1 cellular context compared by ENCODE assay signal in the genomic region with DNA sequence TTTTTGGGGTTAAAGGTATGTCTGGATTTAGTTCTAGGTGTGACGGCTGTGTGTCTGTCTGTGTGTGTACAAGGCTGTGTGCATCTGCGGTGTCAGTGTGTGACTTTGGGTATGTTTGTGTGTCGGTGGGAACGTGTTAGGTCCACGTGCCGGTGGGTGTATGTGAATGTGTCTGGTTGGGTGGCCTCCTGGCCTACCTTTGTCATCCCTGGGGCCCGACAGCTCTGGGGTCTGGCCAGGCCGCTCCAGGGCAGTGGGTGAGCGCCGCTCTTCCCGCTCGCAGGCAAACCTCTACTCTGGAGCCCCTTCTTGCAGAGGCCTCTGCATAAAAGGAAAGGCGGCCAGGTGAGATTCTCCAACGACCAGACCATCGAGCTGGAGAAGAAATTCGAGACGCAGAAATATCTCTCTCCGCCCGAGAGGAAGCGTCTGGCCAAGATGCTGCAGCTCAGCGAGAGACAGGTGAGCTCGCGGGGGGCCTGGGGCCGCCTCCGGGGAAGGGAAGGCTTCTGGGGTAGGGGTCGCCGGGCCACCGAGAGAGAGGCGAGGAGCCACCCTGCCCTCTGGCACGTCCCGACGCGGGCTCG.
TF ChIP-seq lines count a peak whose summit lies in the region.

No MANE protein-coding gene starts in this region.

TF ChIP-seq in HepG2, 621 proteins besides CTCF, POLR2A, EP300 and RAD21 (continued from another document and continues in another):
- 0 out of 2 replicates have a peak, but pooled peaks have one; percentile 53 for TF ChIP-seq ZNF646 (CRISPR knock-in tag; IDR thresholded peaks at IDR 0.05)
- TF ChIP-seq HNF1A (IDR thresholded peaks at IDR 0.05; ENCODE audit: low read depth), result no peak
- no peak; the same call in 1 of the 2 replicates for TF ChIP-seq HNF1A (CRISPR knock-in tag; IDR thresholded peaks at IDR 0.05; ENCODE audit: borderline replicate concordance)
- TF ChIP-seq ZNF557 (CRISPR knock-in tag; IDR thresholded peaks at IDR 0.05), result no peak
- no peak for TF ChIP-seq ZFP36L2 (CRISPR knock-in tag; IDR thresholded peaks at IDR 0.05)
- TF ChIP-seq HNRNPLL (IDR thresholded peaks at IDR 0.05; ENCODE audit: low read depth, low read length, poor library complexity, severe bottlenecking), result no peak
- TF ChIP-seq, protein P1, sequence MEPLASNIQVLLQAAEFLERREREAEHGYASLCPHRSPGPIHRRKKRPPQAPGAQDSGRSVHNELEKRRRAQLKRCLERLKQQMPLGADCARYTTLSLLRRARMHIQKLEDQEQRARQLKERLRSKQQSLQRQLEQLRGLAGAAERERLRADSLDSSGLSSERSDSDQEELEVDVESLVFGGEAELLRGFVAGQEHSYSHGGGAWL (CRISPR knock-in tag; IDR thresholded peaks at IDR 0.05), result 0 out of 2 replicates have a peak, but pooled peaks have one; percentile 25
- TF ChIP-seq TBL1XR1 (IDR thresholded peaks at IDR 0.05; ENCODE audit: borderline replicate concordance, low read length, partially characterized antibody), result no peak
- no peak for TF ChIP-seq GATAD1 (CRISPR knock-in tag; IDR thresholded peaks at IDR 0.05)
- TF ChIP-seq MYPOP (CRISPR knock-in tag; IDR thresholded peaks at IDR 0.05), result peak; percentile 25; the same call in 1 of the 2 replicates
- no peak for TF ChIP-seq SIN3B (IDR thresholded peaks at IDR 0.05; ENCODE audit: low read length)
- TF ChIP-seq ZNF17 (CRISPR knock-in tag; IDR thresholded peaks at IDR 0.05), result no peak
- no peak for TF ChIP-seq CEBPZ (IDR thresholded peaks at IDR 0.05; ENCODE audit: low read length)
- TF ChIP-seq SNAPC2 (CRISPR knock-in tag; IDR thresholded peaks at IDR 0.05), result no peak
- TF ChIP-seq NR2F2 (IDR thresholded peaks at IDR 0.05; ENCODE audit: borderline replicate concordance, low read depth), result no peak
- TF ChIP-seq, protein P2, sequence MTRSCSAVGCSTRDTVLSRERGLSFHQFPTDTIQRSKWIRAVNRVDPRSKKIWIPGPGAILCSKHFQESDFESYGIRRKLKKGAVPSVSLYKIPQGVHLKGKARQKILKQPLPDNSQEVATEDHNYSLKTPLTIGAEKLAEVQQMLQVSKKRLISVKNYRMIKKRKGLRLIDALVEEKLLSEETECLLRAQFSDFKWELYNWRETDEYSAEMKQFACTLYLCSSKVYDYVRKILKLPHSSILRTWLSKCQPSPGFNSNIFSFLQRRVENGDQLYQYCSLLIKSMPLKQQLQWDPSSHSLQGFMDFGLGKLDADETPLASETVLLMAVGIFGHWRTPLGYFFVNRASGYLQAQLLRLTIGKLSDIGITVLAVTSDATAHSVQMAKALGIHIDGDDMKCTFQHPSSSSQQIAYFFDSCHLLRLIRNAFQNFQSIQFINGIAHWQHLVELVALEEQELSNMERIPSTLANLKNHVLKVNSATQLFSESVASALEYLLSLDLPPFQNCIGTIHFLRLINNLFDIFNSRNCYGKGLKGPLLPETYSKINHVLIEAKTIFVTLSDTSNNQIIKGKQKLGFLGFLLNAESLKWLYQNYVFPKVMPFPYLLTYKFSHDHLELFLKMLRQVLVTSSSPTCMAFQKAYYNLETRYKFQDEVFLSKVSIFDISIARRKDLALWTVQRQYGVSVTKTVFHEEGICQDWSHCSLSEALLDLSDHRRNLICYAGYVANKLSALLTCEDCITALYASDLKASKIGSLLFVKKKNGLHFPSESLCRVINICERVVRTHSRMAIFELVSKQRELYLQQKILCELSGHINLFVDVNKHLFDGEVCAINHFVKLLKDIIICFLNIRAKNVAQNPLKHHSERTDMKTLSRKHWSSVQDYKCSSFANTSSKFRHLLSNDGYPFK (CRISPR knock-in tag; IDR thresholded peaks at IDR 0.05; ENCODE audit: borderline replicate concordance), result no peak; the same call in 1 of the 2 replicates
- TF ChIP-seq EZH2 (conservative IDR thresholded peaks at IDR 0.05; ENCODE audit: low read depth, low read length), result no peak
- TF ChIP-seq, protein P3, sequence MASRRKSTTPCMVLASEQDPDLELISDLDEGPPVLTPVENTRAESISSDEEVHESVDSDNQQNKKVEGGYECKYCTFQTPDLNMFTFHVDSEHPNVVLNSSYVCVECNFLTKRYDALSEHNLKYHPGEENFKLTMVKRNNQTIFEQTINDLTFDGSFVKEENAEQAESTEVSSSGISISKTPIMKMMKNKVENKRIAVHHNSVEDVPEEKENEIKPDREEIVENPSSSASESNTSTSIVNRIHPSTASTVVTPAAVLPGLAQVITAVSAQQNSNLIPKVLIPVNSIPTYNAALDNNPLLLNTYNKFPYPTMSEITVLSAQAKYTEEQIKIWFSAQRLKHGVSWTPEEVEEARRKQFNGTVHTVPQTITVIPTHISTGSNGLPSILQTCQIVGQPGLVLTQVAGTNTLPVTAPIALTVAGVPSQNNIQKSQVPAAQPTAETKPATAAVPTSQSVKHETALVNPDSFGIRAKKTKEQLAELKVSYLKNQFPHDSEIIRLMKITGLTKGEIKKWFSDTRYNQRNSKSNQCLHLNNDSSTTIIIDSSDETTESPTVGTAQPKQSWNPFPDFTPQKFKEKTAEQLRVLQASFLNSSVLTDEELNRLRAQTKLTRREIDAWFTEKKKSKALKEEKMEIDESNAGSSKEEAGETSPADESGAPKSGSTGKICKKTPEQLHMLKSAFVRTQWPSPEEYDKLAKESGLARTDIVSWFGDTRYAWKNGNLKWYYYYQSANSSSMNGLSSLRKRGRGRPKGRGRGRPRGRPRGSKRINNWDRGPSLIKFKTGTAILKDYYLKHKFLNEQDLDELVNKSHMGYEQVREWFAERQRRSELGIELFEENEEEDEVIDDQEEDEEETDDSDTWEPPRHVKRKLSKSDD (CRISPR knock-in tag; IDR thresholded peaks at IDR 0.05; ENCODE audit: low read depth), result no peak
- TF ChIP-seq THAP11 (CRISPR knock-in tag; IDR thresholded peaks at IDR 0.05), result no peak
- TF ChIP-seq HOXA9 (CRISPR knock-in tag; IDR thresholded peaks at IDR 0.05; ENCODE audit: borderline replicate concordance), result 0 out of 2 replicates have a peak, but pooled peaks have one; percentile 44
- TF ChIP-seq EED (CRISPR knock-in tag; IDR thresholded peaks at IDR 0.05), result no peak
- peak; percentile 56; the same call in 1 of the 2 replicates for TF ChIP-seq ZNF563 (CRISPR knock-in tag; IDR thresholded peaks at IDR 0.05)
- no peak for TF ChIP-seq IKZF4 (CRISPR knock-in tag; IDR thresholded peaks at IDR 0.05; ENCODE audit: borderline replicate concordance, low read depth, not compliant biosample characterization)
- TF ChIP-seq, protein P4, sequence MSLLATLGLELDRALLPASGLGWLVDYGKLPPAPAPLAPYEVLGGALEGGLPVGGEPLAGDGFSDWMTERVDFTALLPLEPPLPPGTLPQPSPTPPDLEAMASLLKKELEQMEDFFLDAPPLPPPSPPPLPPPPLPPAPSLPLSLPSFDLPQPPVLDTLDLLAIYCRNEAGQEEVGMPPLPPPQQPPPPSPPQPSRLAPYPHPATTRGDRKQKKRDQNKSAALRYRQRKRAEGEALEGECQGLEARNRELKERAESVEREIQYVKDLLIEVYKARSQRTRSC (CRISPR knock-in tag; IDR thresholded peaks at IDR 0.05; ENCODE audit: low read depth), result no peak
- no peak for TF ChIP-seq RELA (CRISPR knock-in tag; IDR thresholded peaks at IDR 0.05)
- TF ChIP-seq HHEX (CRISPR knock-in tag; IDR thresholded peaks at IDR 0.05), result no peak
- peak; percentile 71 for TF ChIP-seq RNF2 (conservative IDR thresholded peaks at IDR 0.05; ENCODE audit: low read depth)
